Comparison of ENCODE assay signal across 32 cellular contexts in genomic region chr2:56647997-56648396, GRCh38.
"Had no signal": no experiment of that assay in that cellular context is flagged by ENCODE, and none has a peak within 500 bp of the region (broad histone marks: within the 10 kb centered on the region; RNA-seq: fewer than 3 reads in every experiment).

No MANE protein-coding gene starts in this region.

- H3K4me3 ChIP-seq: adrenal gland, body of pancreas, esophagus muscularis mucosa, gastrocnemius medialis, heart left ventricle had no signal

- DNase-seq: activated B cell treated with CpG ODN at 0.5 μM for 24 hours; activated CD4-positive, alpha-beta T cell treated with anti-CD3 and anti-CD28 coated beads for 48 hours; activated CD4-positive, alpha-beta T cell treated with anti-CD3 and anti-CD28 coated beads, Interleukin-2, amount 50 U/mL, for 1 hour; activated CD4-positive, alpha-beta T cell treated with anti-CD3 and anti-CD28 coated beads, Interleukin-2, amount 50 U/mL, for 48 hours; activated CD8-positive, alpha-beta memory T cell treated with anti-CD3 and anti-CD28 coated beads, Interleukin-2, amount 10 ng/mL, durations not matched to agents 7 days and 5 days; activated CD8-positive, alpha-beta memory T cell treated with anti-CD3 and anti-CD28 coated beads, Interleukin-2, amount 50 U/mL, for 4 hours; activated CD8-positive, alpha-beta T cell treated with anti-CD3 and anti-CD28 coated beads for 36 hours; activated effector memory CD4-positive, alpha-beta T cell treated with anti-CD3 and anti-CD28 coated beads, Interleukin-2, amount 50 U/mL, for 16 hours; activated naive CD4-positive, alpha-beta T cell treated with anti-CD3 and anti-CD28 coated beads for 36 hours; activated naive CD8-positive, alpha-beta T cell treated with anti-CD3 and anti-CD28 coated beads for 36 hours; activated naive CD8-positive, alpha-beta T cell treated with anti-CD3 and anti-CD28 coated beads, Interleukin-2, amount 50 U/mL, for 24 hours; activated T-cell treated with anti-CD3 and anti-CD28 coated beads, Interleukin-2, amount 50 U/mL, for 1 hour; activated T-cell treated with anti-CD3 and anti-CD28 coated beads, Interleukin-2, amount 50 U/mL, for 48 hours; adrenal gland; amygdala; aorta; body of pancreas; caudate nucleus; cortex of kidney; dermis blood vessel endothelial cell; effector CD4-positive, alpha-beta T cell; effector memory CD8-positive, alpha-beta T cell; erythroblast; foreskin keratinocyte; gastrocnemius medialis; glutamatergic neuron; heart left ventricle; hypothalamus; T1000; WERI-Rb-1 had no signal

- H3K27me3 ChIP-seq: adrenal gland, body of pancreas, esophagus muscularis mucosa, foreskin keratinocyte, gastrocnemius medialis, heart left ventricle had no signal

- H3K36me3 ChIP-seq: adrenal gland, esophagus muscularis mucosa, gastrocnemius medialis, heart left ventricle, WERI-Rb-1 had no signal

- H3K4me1 ChIP-seq: adrenal gland, body of pancreas, esophagus muscularis mucosa, foreskin keratinocyte, gastrocnemius medialis, heart left ventricle had no signal

- ATAC-seq: activated CD4-positive, CD25-positive, alpha-beta regulatory T cell treated with anti-CD3 and anti-CD28 coated beads, Interleukin-2, amount 50 U/mL, for 24 hours; activated CD8-positive, alpha-beta memory T cell treated with anti-CD3 and anti-CD28 coated beads, Interleukin-2, amount 10 ng/mL, durations not matched to agents 7 days and 5 days; activated CD8-positive, alpha-beta T cell treated with anti-CD3 and anti-CD28 coated beads for 36 hours; activated naive CD8-positive, alpha-beta T cell treated with anti-CD3 and anti-CD28 coated beads, Interleukin-2, amount 50 U/mL, for 24 hours; body of pancreas; effector memory CD8-positive, alpha-beta T cell; foreskin keratinocyte; gastrocnemius medialis; heart left ventricle had no signal

- H3K9me3 ChIP-seq: adrenal gland, body of pancreas, esophagus muscularis mucosa, gastrocnemius medialis, heart left ventricle had no signal

- H3K27ac ChIP-seq: adrenal gland, body of pancreas, esophagus muscularis mucosa, foreskin keratinocyte, gastrocnemius medialis, heart left ventricle, WERI-Rb-1 had no signal
